ENCODE assay signal across 24 cellular contexts in genomic region chr4:3112979-3113469, GRCh38. TPM values are rescaled to one million over a fixed set of nuclear protein-coding genes. Genes with fewer than 3 reads are reported as not detected.
DNase-seq lines count a peak whose midpoint lies in the region; ATAC-seq and TF ChIP-seq lines count a peak whose summit lies in the region.
"Had no signal": no experiment of that assay in that cellular context is flagged by ENCODE, and none has a peak within 500 bp of the region (broad histone marks: within the 10 kb centered on the region; RNA-seq: fewer than 3 reads in every experiment).

No MANE protein-coding gene starts in this region.

- peaks cover 63% of the 10 kb centered on the region for H3K4me1 ChIP-seq in left ventricle myocardium inferior
- H3K4me1 ChIP-seq in colonic mucosa = no peaks in the 10 kb centered on the region

- H3K27ac ChIP-seq in left ventricle myocardium inferior (replicated peaks) (peak overlapping the region; percentile 73), WERI-Rb-1 (no peak overlapping the region), colonic mucosa (no peak overlapping the region)
- H3K27ac ChIP-seq: PC-9 had no signal

- CTCF ChIA-PET in activated CD4-positive, alpha-beta memory T cell treated with anti-CD3 and anti-CD28 coated beads for 36 hours (lab: Charles Lee) = interaction anchor here (0.6 to 1.4 kb wide), 2 partner anchors 23 to 55 kb away, joined by 3 read pairs; no protein-coding TSS in a partner anchor

- no peak for ATAC-seq in Right ventricle myocardium superior (ENCODE audit: poor library complexity)
- ATAC-seq: natural killer cell; stimulated activated naive CD8-positive, alpha-beta T cell treated with anti-CD3 and anti-CD28 coated beads, Interleukin-15, amount 100 ng/mL, for 72 hours had no signal

- intact Hi-C loops in left ventricle myocardium inferior (cut with micrococcal nuclease) = no loop called here
- intact Hi-C loops in Right ventricle myocardium superior (cut with DNase I) = no loop called here
- intact Hi-C loops in activated CD4-positive, alpha-beta memory T cell treated with anti-CD3 and anti-CD28 coated beads for 36 hours (cut with micrococcal nuclease) = no loop called here
- intact Hi-C loops in colonic mucosa (cut with DNase I) = no loop called here

- H3K27ac Mint-ChIP-seq in activated CD4-positive, alpha-beta memory T cell treated with anti-CD3 and anti-CD28 coated beads for 36 hours = no peak overlapping the region
- H3K27ac Mint-ChIP-seq: activated naive CD8-positive, alpha-beta T cell; activated T-helper 1 cell treated with anti-CD3 and anti-CD28 coated beads, Interleukin-12 subunit alpha, Interleukin-12 subunit beta, Interleukin-2, Interleukin-4 antibody, amounts not matched to agents 30 ng/mL and 10 ng/mL and 1 ng/mL, durations not matched to agents 14 hours and 24 hours and 36 hours had no signal

- H3K36me3 Mint-ChIP-seq in activated CD4-positive, alpha-beta memory T cell treated with anti-CD3 and anti-CD28 coated beads for 36 hours = peaks cover 46% of the 10 kb centered on the region

- no peak overlapping the region for H3K9ac ChIP-seq in colonic mucosa (ENCODE audit: low read depth in 2 of 2, low read length in 2 of 2)

- peaks cover 39% of the 10 kb centered on the region for H3K36me3 ChIP-seq in left ventricle myocardium inferior
- H3K36me3 ChIP-seq in WERI-Rb-1 = peaks cover 93% of the 10 kb centered on the region
- peaks cover 17% of the 10 kb centered on the region for H3K36me3 ChIP-seq in colonic mucosa

- no peaks in the 10 kb centered on the region for H3K9me3 Mint-ChIP-seq in activated CD4-positive, alpha-beta memory T cell treated with anti-CD3 and anti-CD28 coated beads for 36 hours
- H3K9me3 Mint-ChIP-seq: activated T-helper 1 cell treated with anti-CD3 and anti-CD28 coated beads, Interleukin-12 subunit alpha, Interleukin-12 subunit beta, Interleukin-2, Interleukin-4 antibody, amounts not matched to agents 30 ng/mL and 10 ng/mL and 1 ng/mL, durations not matched to agents 14 hours and 24 hours and 36 hours; natural killer cell; stimulated activated naive CD8-positive, alpha-beta T cell treated with anti-CD3 and anti-CD28 coated beads, Interleukin-15, amount 100 ng/mL, for 72 hours had no signal

- H3K4me3 Mint-ChIP-seq in activated CD4-positive, alpha-beta memory T cell treated with anti-CD3 and anti-CD28 coated beads for 36 hours = no peak overlapping the region
- H3K4me3 Mint-ChIP-seq: activated naive CD8-positive, alpha-beta T cell; activated T-helper 1 cell treated with anti-CD3 and anti-CD28 coated beads, Interleukin-12 subunit alpha, Interleukin-12 subunit beta, Interleukin-2, Interleukin-4 antibody, amounts not matched to agents 30 ng/mL and 10 ng/mL and 1 ng/mL, durations not matched to agents 14 hours and 24 hours and 36 hours; natural killer cell; stimulated activated naive CD8-positive, alpha-beta T cell treated with anti-CD3 and anti-CD28 coated beads, Interleukin-15, amount 100 ng/mL, for 72 hours had no signal

- no peak for TF ChIP-seq CTCF in left ventricle myocardium inferior (IDR thresholded peaks at IDR 0.05; ENCODE audit: borderline replicate concordance)
- no peak for TF ChIP-seq CTCF in cardiac fibroblast (IDR thresholded peaks at IDR 0.05; ENCODE audit: low read depth, low read length)
- no peak for TF ChIP-seq CTCF in WERI-Rb-1 (IDR thresholded peaks at IDR 0.05; ENCODE audit: low read depth, low read length)
- no peak for TF ChIP-seq CTCF in colonic mucosa (IDR thresholded peaks at IDR 0.05)

- DNase-seq in left ventricle myocardium inferior (no peak), Right ventricle myocardium superior (no peak), cardiac fibroblast (ENCODE audit: low read depth in 2 of 2) (peak; percentile 41 to 54), iris pigment epithelial cell (ENCODE audit: low read depth) (peak; percentile 44), WERI-Rb-1 (no peak), NOMO-1 treated with DMSO at 0.1 percent for 48 hours (lab: John Stamatoyannopoulos, UW; ENCODE audit: unreplicated experiment) (no peak), colonic mucosa (no peak)
- no peak for DNase-seq in activated CD4-positive, alpha-beta memory T cell treated with anti-CD3 and anti-CD28 coated beads for 36 hours
- DNase-seq: ACHN; erythroblast; heart right ventricle; islet precursor cell; natural killer cell; NCI-H748 treated with DMSO at 0.1 percent for 48 hours; PC-9; small intestine; stimulated activated CD4-positive, alpha-beta T cell treated with anti-CD3 and anti-CD28 coated beads, Interleukin-2, amount 100 ng/mL, for 48 hours; stimulated activated naive CD8-positive, alpha-beta T cell treated with anti-CD3 and anti-CD28 coated beads, Interleukin-15, amount 100 ng/mL, for 72 hours; T-helper 9 cell had no signal

- H3K27me3 ChIP-seq in left ventricle myocardium inferior (ENCODE audit: low read depth) (no peaks in the 10 kb centered on the region), WERI-Rb-1 (ENCODE audit: insufficient read depth, low read depth, severe bottlenecking) (no peaks in the 10 kb centered on the region), colonic mucosa (no peaks in the 10 kb centered on the region)
- H3K27me3 ChIP-seq: heart right ventricle had no signal

- POLR2A ChIA-PET in activated CD4-positive, alpha-beta memory T cell treated with anti-CD3 and anti-CD28 coated beads for 36 hours (lab: Charles Lee) = interaction anchor here (0.6 kb wide), 1 partner anchor 209 kb away, joined by 6 read pairs; no protein-coding TSS in a partner anchor

- H3K9me3 ChIP-seq in left ventricle myocardium inferior (replicated peaks) = no peaks in the 10 kb centered on the region
- no peaks in the 10 kb centered on the region for H3K9me3 ChIP-seq in WERI-Rb-1 (ENCODE audit: severe bottlenecking)
- no peaks in the 10 kb centered on the region for H3K9me3 ChIP-seq in colonic mucosa
- H3K9me3 ChIP-seq: heart right ventricle had no signal

- no peak overlapping the region for H3K4me3 ChIP-seq in left ventricle myocardium inferior
- H3K4me3 ChIP-seq in cardiac fibroblast (replicated peaks in 1 of 2; ENCODE audit: low read depth in 2 of 2, low read length in 2 of 2) = no peak overlapping the region
- H3K4me3 ChIP-seq in WERI-Rb-1 (ENCODE audit: low read depth, low read length) = no peak overlapping the region
- H3K4me3 ChIP-seq in colonic mucosa = no peak overlapping the region
- H3K4me3 ChIP-seq: heart right ventricle, PC-9 had no signal

- peaks cover 2% of the 10 kb centered on the region for H3K4me1 Mint-ChIP-seq in activated CD4-positive, alpha-beta memory T cell treated with anti-CD3 and anti-CD28 coated beads for 36 hours (ENCODE audit: low read depth)
- H3K4me1 Mint-ChIP-seq: stimulated activated naive CD8-positive, alpha-beta T cell treated with anti-CD3 and anti-CD28 coated beads, Interleukin-15, amount 100 ng/mL, for 72 hours had no signal

- H3K27me3 Mint-ChIP-seq in activated CD4-positive, alpha-beta memory T cell treated with anti-CD3 and anti-CD28 coated beads for 36 hours = no peaks in the 10 kb centered on the region
- H3K27me3 Mint-ChIP-seq: activated naive CD8-positive, alpha-beta T cell; stimulated activated naive CD8-positive, alpha-beta T cell treated with anti-CD3 and anti-CD28 coated beads, Interleukin-15, amount 100 ng/mL, for 72 hours had no signal

RNA-seq across cellular contexts. Expression of gene HTT, which starts 38.5 kb away (rescaled TPM):
- total RNA-seq in left ventricle myocardium inferior = 20.0 TPM
- total RNA-seq in Right ventricle myocardium superior = 23.9 TPM
- total RNA-seq in activated CD4-positive, alpha-beta memory T cell treated with anti-CD3 and anti-CD28 coated beads for 36 hours = 10 to 100 TPM; 57.6 to 69.8 TPM
- 10 to 100 TPM; 51.0 to 55.5 TPM for total RNA-seq in colonic mucosa

RNA-seq across cellular contexts. Expression of gene HTT-AS, which starts 38.7 kb away (rescaled TPM):
- total RNA-seq in left ventricle myocardium inferior = not detected
- not detected for total RNA-seq in Right ventricle myocardium superior
- total RNA-seq in activated CD4-positive, alpha-beta memory T cell treated with anti-CD3 and anti-CD28 coated beads for 36 hours = not detected
- not detected for total RNA-seq in colonic mucosa
- total RNA-seq: activated T-helper 1 cell treated with anti-CD3 and anti-CD28 coated beads, Interleukin-12 subunit alpha, Interleukin-12 subunit beta, Interleukin-2, Interleukin-4 antibody, amounts not matched to agents 30 ng/mL and 10 ng/mL and 1 ng/mL, durations not matched to agents 14 hours and 24 hours and 36 hours; dermis microvascular lymphatic vessel endothelial cell; H4; heart right ventricle; natural killer cell; PC-9; ureter had no signal

Comparison
In these comparisons a context has a peak if more than half of its experiments do, and no peak if none do; other contexts are left out.
1. DNase-seq: peak in cardiac fibroblast (2 of 2) and iris pigment epithelial cell (single experiment); none in left ventricle myocardium inferior (single experiment), Right ventricle myocardium superior (single experiment), activated CD4-positive, alpha-beta memory T cell treated with anti-CD3 and anti-CD28 coated beads for 36 hours (single experiment), WERI-Rb-1 (single experiment), NOMO-1 treated with DMSO at 0.1 percent for 48 hours (single experiment) and colonic mucosa (single experiment).